ENCODE assay signal across 12 cellular contexts in the genomic region with DNA sequence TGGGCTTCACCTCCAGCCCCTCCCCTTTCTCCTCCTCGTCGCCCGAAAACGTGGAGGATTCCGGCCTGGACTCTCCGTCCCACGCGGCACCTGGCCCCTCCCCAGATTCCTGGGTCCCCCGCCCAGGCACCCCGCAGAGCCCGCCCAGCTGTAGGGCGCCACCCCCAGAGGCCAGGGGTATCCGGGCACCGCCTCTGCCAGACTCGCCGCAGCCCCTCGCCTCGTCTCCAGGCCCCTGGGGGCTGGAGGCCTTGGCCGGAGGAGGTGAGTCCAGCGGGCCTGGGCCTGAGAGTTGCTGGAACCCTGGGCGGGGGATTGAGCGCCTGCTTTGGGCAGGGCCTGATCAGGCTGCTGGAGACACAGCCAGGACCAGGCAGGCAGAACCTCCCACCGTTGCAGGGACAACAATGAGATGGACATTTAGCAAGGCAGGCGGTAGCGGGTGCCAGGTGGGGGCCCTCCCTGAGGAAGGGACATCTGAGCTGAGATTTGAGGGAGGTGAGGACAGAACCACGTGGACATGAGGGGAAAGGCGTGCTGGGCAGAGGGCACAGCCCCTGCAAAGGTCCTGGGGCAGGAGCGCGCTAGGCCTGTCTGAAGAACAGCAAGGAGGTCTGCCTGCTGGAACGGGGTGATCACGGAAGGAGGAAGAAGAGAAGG. TPM values are rescaled to one million over a fixed set of nuclear protein-coding genes. Genes with fewer than 3 reads are reported as not detected.
DNase-seq lines count a peak whose midpoint lies in the region; ATAC-seq and TF ChIP-seq lines count a peak whose summit lies in the region.
"Had no signal": no experiment of that assay in that cellular context is flagged by ENCODE, and none has a peak within 500 bp of the region (broad histone marks: within the 10 kb centered on the region; RNA-seq: fewer than 3 reads in every experiment).

No MANE protein-coding gene starts in this region.

- peak overlapping the region; percentile 39 for H3K4me3 ChIP-seq in adipocyte (ENCODE audit: low read length)
- H3K4me3 ChIP-seq in iPS-20b (ENCODE audit: low read length): peak overlapping the region; percentile 76
- H3K4me3 ChIP-seq in smooth muscle cell: peak overlapping the region; percentile 42

- WGBS in smooth muscle cell (ENCODE audit: low lambda C conversion rate): 8% methylated on average over 25 of the region's 31 CpGs

- H4K20me1 ChIP-seq in smooth muscle cell (ENCODE audit: low read depth): no peaks in the 10 kb centered on the region

- H3K4me2 ChIP-seq in smooth muscle cell: peak overlapping the region; percentile 83

- ATAC-seq in GM21825 (IDR thresholded peaks at IDR 0.05; ENCODE audit: unreplicated experiment): no peak
- ATAC-seq in GM21360 (IDR thresholded peaks at IDR 0.05; ENCODE audit: unreplicated experiment): no peak

- H3K9ac ChIP-seq in adipocyte (ENCODE audit: low read length) (peak overlapping the region; percentile 18), iPS-20b (ENCODE audit: low read depth, low read length) (no peak overlapping the region; the same call in 1 of the 2 replicates), smooth muscle cell (ENCODE audit: low read depth) (no peak overlapping the region)

- H3K9me3 ChIP-seq in adipocyte (ENCODE audit: control insufficient read depth, low read length) (no peaks in the 10 kb centered on the region), iPS-20b (ENCODE audit: insufficient read depth, low read depth, low read length) (no peaks in the 10 kb centered on the region), smooth muscle cell (replicated peaks; ENCODE audit: low read depth) (no peaks in the 10 kb centered on the region)

- peak overlapping the region; percentile 84 for H2AFZ ChIP-seq in smooth muscle cell (ENCODE audit: low read depth)

- no peak overlapping the region for H3K27ac ChIP-seq in iPS-20b (ENCODE audit: low read length)
- no peak overlapping the region for H3K27ac ChIP-seq in smooth muscle cell (ENCODE audit: low read depth)

- H3K4me1 ChIP-seq in adipocyte (ENCODE audit: control insufficient read depth, insufficient read depth, low read length) (peaks cover 35% of the 10 kb centered on the region), iPS-20b (ENCODE audit: insufficient read depth, low read length) (peaks cover 2% of the 10 kb centered on the region; the same call in 1 of the 2 replicates), smooth muscle cell (ENCODE audit: low read depth) (peaks cover 7% of the 10 kb centered on the region)

- H3F3A ChIP-seq in smooth muscle cell (ENCODE audit: low read depth): no peaks in the 10 kb centered on the region

- H3K36me3 ChIP-seq in adipocyte (ENCODE audit: control insufficient read depth, insufficient read depth, low read length, severe bottlenecking) (no peaks in the 10 kb centered on the region), iPS-20b (ENCODE audit: insufficient read depth, low read depth, low read length) (no peaks in the 10 kb centered on the region), smooth muscle cell (ENCODE audit: low read depth) (no peaks in the 10 kb centered on the region)

- no peak for TF ChIP-seq CTCF in smooth muscle cell (IDR thresholded peaks at IDR 0.05; ENCODE audit: borderline replicate concordance, insufficient read depth, poor library complexity, severe bottlenecking)

- DNase-seq in NCI-H82 (lab: John Stamatoyannopoulos, UW): peak; percentile 72
- no peak for DNase-seq in NCI-H82 treated with DMSO at 0.1 percent for 48 hours (lab: John Stamatoyannopoulos, UW; ENCODE audit: unreplicated experiment)
- DNase-seq in adipocyte (ENCODE audit: low read depth): no peak
- DNase-seq in smooth muscle cell (lab: John Stamatoyannopoulos, UW; ENCODE audit: unreplicated experiment): no peak
- DNase-seq in NCI-H1436 (lab: John Stamatoyannopoulos, UW): no peak
- DNase-seq: activated CD4-positive, alpha-beta T cell treated with anti-CD3 and anti-CD28 coated beads for 1 hour; NCI-H446 treated with DMSO at 0.1 percent for 48 hours had no signal

- H3K27me3 ChIP-seq in adipocyte (replicated peaks; ENCODE audit: control insufficient read depth, insufficient read depth, low read length): no peaks in the 10 kb centered on the region
- no peaks in the 10 kb centered on the region for H3K27me3 ChIP-seq in iPS-20b (ENCODE audit: insufficient read depth, low read length)
- H3K27me3 ChIP-seq in smooth muscle cell (ENCODE audit: low read depth): no peaks in the 10 kb centered on the region

- H3K79me2 ChIP-seq in smooth muscle cell (ENCODE audit: low read depth): no peaks in the 10 kb centered on the region

RNA-seq across cellular contexts. Expression of a gene that starts 16.2 kb away (rescaled TPM):
- 0.67 and 2.8 TPM in 2 replicates for total RNA-seq in smooth muscle cell
- 0.56 TPM in 1 of 2 replicates, not detected in the other for polyA plus RNA-seq in smooth muscle cell

RNA-seq across cellular contexts. Expression of a gene that starts 27.5 kb away (rescaled TPM):
- total RNA-seq in smooth muscle cell: 1.0 and 18.0 TPM in 2 replicates
- polyA plus RNA-seq in smooth muscle cell: 5.3 and 5.7 TPM in 2 replicates

RNA-seq across cellular contexts. Expression of a gene that starts 42.6 kb away (rescaled TPM):
- total RNA-seq in smooth muscle cell: 1.1 TPM in 1 of 2 replicates, not detected in the other
- polyA plus RNA-seq in smooth muscle cell: 0.80 and 1.8 TPM in 2 replicates
- total RNA-seq: sciatic nerve, urinary bladder had no signal

RNA-seq across cellular contexts. Expression of a gene that starts 59.5 kb away (rescaled TPM):
- total RNA-seq in smooth muscle cell: 10.2 and 11.7 TPM in 2 replicates
- 55.5 and 62.1 TPM in 2 replicates for polyA plus RNA-seq in smooth muscle cell
